ENCODE assay signal across 10 cellular contexts in genomic region chr11:119567667-119568582, GRCh38.
A peak's percentile ranks its signal among the peaks of the same experiment; 100 is the strongest.
DNase-seq lines count a peak whose midpoint lies in the region; FAIRE-seq and TF ChIP-seq lines count a peak whose summit lies in the region.
"Had no signal": no experiment of that assay in that cellular context is flagged by ENCODE, and none has a peak within 500 bp of the region (broad histone marks: within the 10 kb centered on the region; RNA-seq: fewer than 3 reads in every experiment).

No MANE protein-coding gene starts in this region.

- no peak for FAIRE-seq in bronchial epithelial cell (lab: Jason Lieb, UNC)

- BruUV-seq in OCI-LY7 (replicated peaks; lab: Mats Ljungman, UMichigan): no TSS peak

- no peak overlapping the region for H2AFZ ChIP-seq in OCI-LY7 (ENCODE audit: low read length)

- H3K4me3 ChIP-seq in bronchial epithelial cell (ENCODE audit: low read depth, low read length) (no peak overlapping the region), OCI-LY7 (ENCODE audit: low read depth, low read length, poor library complexity, severe bottlenecking) (no peak overlapping the region)

- H3K9me2 ChIP-seq in OCI-LY7 (ENCODE audit: insufficient read depth, low read length): no peaks in the 10 kb centered on the region

- H3K9me3 ChIP-seq in OCI-LY7 (ENCODE audit: low read length): no peaks in the 10 kb centered on the region
- H3K9me3 ChIP-seq: neutrophil had no signal

- DNase-seq in DMS 273 (lab: John Stamatoyannopoulos, UW; ENCODE audit: unreplicated experiment): peak; percentile 53
- DNase-seq in DMS 273 treated with DMSO at 0.1 percent for 48 hours (lab: John Stamatoyannopoulos, UW): no peak
- DNase-seq in NCI-H1092 (lab: John Stamatoyannopoulos, UW): peak; percentile 57
- peak; percentile 58 for DNase-seq in bronchial epithelial cell (ENCODE audit: low read depth)
- peak; percentile 26 for DNase-seq in occipital lobe (lab: John Stamatoyannopoulos, UW)
- DNase-seq in activated T-cell treated with anti-CD3 and anti-CD28 coated beads, Interleukin-2, amount 50 U/mL, for 1 hour: no peak
- no peak for DNase-seq in activated naive CD4-positive, alpha-beta T cell (lab: John Stamatoyannopoulos, UW)
- no peak for DNase-seq in OCI-LY7 (ENCODE audit: low spot score)

- intact Hi-C loops in OCI-LY7 (cut with micrococcal nuclease; ENCODE audit: unreplicated experiment): no loop called here

- TF ChIP-seq CTCF in bronchial epithelial cell (IDR thresholded peaks at IDR 0.05; ENCODE audit: insufficient read depth, low read length, severe bottlenecking): no peak
- TF ChIP-seq CTCF in OCI-LY7 (conservative IDR thresholded peaks at IDR 0.05; ENCODE audit: low read length): no peak

- no peaks in the 10 kb centered on the region for H3K36me3 ChIP-seq in bronchial epithelial cell (ENCODE audit: control insufficient read depth, insufficient read depth, low read length)
- H3K36me3 ChIP-seq in OCI-LY7 (ENCODE audit: insufficient read depth, low read length): no peaks in the 10 kb centered on the region
- H3K36me3 ChIP-seq: neutrophil had no signal

- no peaks in the 10 kb centered on the region for H3K4me1 ChIP-seq in OCI-LY7 (ENCODE audit: insufficient read depth, low read length, poor library complexity, severe bottlenecking)

- H3K27ac ChIP-seq in OCI-LY7 (ENCODE audit: low read depth, low read length, poor library complexity, severe bottlenecking): no peak overlapping the region
- H3K27ac ChIP-seq: 22Rv1, neutrophil had no signal

- H3K27me3 ChIP-seq in bronchial epithelial cell (ENCODE audit: control insufficient read depth, insufficient read depth, low read length): no peaks in the 10 kb centered on the region
- H3K27me3 ChIP-seq: neutrophil had no signal

- CTCF ChIA-PET in OCI-LY7 (lab: Charles Lee; ENCODE audit: unreplicated experiment): interaction anchor here (0.6 kb wide), 1 partner anchor 194 kb away, joined by 6 read pairs; no protein-coding TSS in a partner anchor

- no peak overlapping the region for H3K4me2 ChIP-seq in OCI-LY7 (ENCODE audit: low read length)

- H3K79me2 ChIP-seq in OCI-LY7 (ENCODE audit: insufficient read depth, low read depth, low read length): no peaks in the 10 kb centered on the region

- POLR2A ChIA-PET in OCI-LY7 (lab: Charles Lee): interaction anchor here (0.6 to 0.9 kb wide), 3 partner anchors 16 to 201 kb away, joined by 4 to 7 read pairs (median 4); no protein-coding TSS in a partner anchor

- no peaks in the 10 kb centered on the region for H4K20me1 ChIP-seq in OCI-LY7 (ENCODE audit: insufficient read depth, low read length)

Comparison
In these comparisons a context has a peak if more than half of its experiments do, and no peak if none do; other contexts are left out.
1. DNase-seq: peak in DMS 273 (single experiment), NCI-H1092 (single experiment), bronchial epithelial cell (single experiment) and occipital lobe (single experiment); none in DMS 273 treated with DMSO at 0.1 percent for 48 hours (single experiment), activated T-cell treated with anti-CD3 and anti-CD28 coated beads, Interleukin-2, amount 50 U/mL, for 1 hour (single experiment), activated naive CD4-positive, alpha-beta T cell (0 of 4) and OCI-LY7 (single experiment).